8 cellular contexts compared by ENCODE assay signal in the genomic region with DNA sequence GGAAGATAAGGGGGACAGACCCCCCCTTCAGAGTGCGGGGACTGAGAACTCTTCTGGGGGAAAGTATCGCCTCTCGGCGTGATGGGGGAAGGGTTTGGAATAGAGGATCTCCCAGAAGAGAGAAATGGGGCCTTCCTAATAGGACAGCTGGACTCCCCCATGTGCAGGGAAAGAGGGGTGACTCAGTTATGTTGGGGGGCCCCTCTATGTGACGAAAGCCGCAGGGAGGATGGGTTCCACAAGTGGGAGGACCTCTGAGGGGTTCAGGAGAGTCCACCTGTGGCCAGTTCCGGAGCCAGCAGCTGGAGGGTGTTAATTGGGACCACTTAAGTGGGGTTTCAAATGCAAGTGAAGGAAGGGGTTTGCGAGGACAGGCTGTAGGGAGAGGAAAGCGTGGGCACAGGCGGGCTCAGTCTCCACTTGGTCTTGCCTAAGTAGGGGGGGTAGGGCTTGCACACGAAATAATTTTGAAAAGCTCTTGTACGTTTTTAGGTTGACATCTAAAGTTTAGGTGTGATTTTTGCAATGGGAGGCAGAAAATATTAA. TPM values are rescaled to one million over a fixed set of nuclear protein-coding genes. Genes with fewer than 3 reads are reported as not detected.
DNase-seq lines count a peak whose midpoint lies in the region; ATAC-seq and TF ChIP-seq lines count a peak whose summit lies in the region.

No MANE protein-coding gene starts in this region.

- no peaks in the 10 kb centered on the region for H3K27me3 Mint-ChIP-seq in activated naive CD8-positive, alpha-beta T cell

- intact Hi-C loops in lower leg skin (cut with DNase I; ENCODE audit: low total_unique reads) (no loop called here), uterus (cut with DNase I; ENCODE audit: low total_unique reads) (no loop called here), sciatic nerve (cut with DNase I) (no loop called here)

- peaks cover 0 to 27% (median 12%) of the 10 kb centered on the region in 11 experiments; a peak in 13 of 22 replicates for H4K20me1 ChIP-seq in BLaER1 treated with 17β-estradiol and CSF1 and Interleukin-3, amounts not matched to agents 10 nM and 100 nM

- H3K9me3 ChIP-seq in BLaER1 treated with 17β-estradiol and CSF1 and Interleukin-3, amounts not matched to agents 10 nM and 100 nM (replicated peaks in 1 of 11), result no peaks in the 10 kb centered on the region
- no peaks in the 10 kb centered on the region for H3K9me3 ChIP-seq in uterus

- peak overlapping the region; percentile 81 for H3K27ac Mint-ChIP-seq in activated naive CD8-positive, alpha-beta T cell

- WGBS in lower leg skin, 2 donors, result 3 to 42% methylated on average over 10 to 12 of the region's 12 CpGs

- peaks cover 30% of the 10 kb centered on the region for H3K4me1 Mint-ChIP-seq in activated naive CD8-positive, alpha-beta T cell (ENCODE audit: low read depth)

- H3K9me3 Mint-ChIP-seq in activated naive CD8-positive, alpha-beta T cell (ENCODE audit: low read depth), result no peaks in the 10 kb centered on the region

- TF ChIP-seq CTCF in lower leg skin (IDR thresholded peaks at IDR 0.05) (no peak), uterus (IDR thresholded peaks at IDR 0.05) (no peak)

- H3K36me3 Mint-ChIP-seq in activated naive CD8-positive, alpha-beta T cell, result no peaks in the 10 kb centered on the region

- TF ChIP-seq POLR2A in lower leg skin (IDR thresholded peaks at IDR 0.05) (no peak), uterus (IDR thresholded peaks at IDR 0.05) (no peak)

- H3K27me3 ChIP-seq in BLaER1 treated with 17β-estradiol and CSF1 and Interleukin-3, amounts not matched to agents 10 nM and 100 nM, result peaks cover 4 to 78% (median 47%) of the 10 kb centered on the region in 11 experiments; a peak in 21 of 22 replicates
- H3K27me3 ChIP-seq in uterus, result no peaks in the 10 kb centered on the region

- H3K9ac ChIP-seq in BLaER1 treated with 17β-estradiol and CSF1 and Interleukin-3, amounts not matched to agents 10 nM and 100 nM, result peak overlapping the region; percentile 80 to 91 (median 88)

- H3K4me3 Mint-ChIP-seq in activated naive CD8-positive, alpha-beta T cell, result peak overlapping the region; percentile 89

- ATAC-seq in sciatic nerve, result no peak

- peak overlapping the region; percentile 47 to 83 (median 80) for H3K4me2 ChIP-seq in BLaER1 treated with 17β-estradiol and CSF1 and Interleukin-3, amounts not matched to agents 10 nM and 100 nM

- peak overlapping the region; percentile 58 to 78 (median 70) for H3K4me3 ChIP-seq in BLaER1 treated with 17β-estradiol and CSF1 and Interleukin-3, amounts not matched to agents 10 nM and 100 nM
- H3K4me3 ChIP-seq in lower leg skin (ENCODE audit: low read depth, poor library complexity, severe bottlenecking) (peak overlapping the region; percentile 59), uterus (peak overlapping the region; percentile 14 to 61)

- peak overlapping the region; percentile 42 to 92 (median 88); a peak in 21 of 22 replicates for H3K27ac ChIP-seq in BLaER1 treated with 17β-estradiol and CSF1 and Interleukin-3, amounts not matched to agents 10 nM and 100 nM
- H3K27ac ChIP-seq in uterus, result peak overlapping the region in 1 of 2 donors; percentile 89

- DNase-seq in HCEC 1CT (peak; percentile 34), lower leg skin (ENCODE audit: low spot score in 2 of 2) (no peak), uterus (no peak), AML-193 (lab: John Stamatoyannopoulos, UW) (no peak), NCI-H1694 treated with DMSO at 0.1 percent for 48 hours (lab: John Stamatoyannopoulos, UW) (no peak), sciatic nerve (ENCODE audit: low spot score) (no peak)

- peaks cover 10 to 41% (median 26%) of the 10 kb centered on the region in 10 experiments for H3K4me1 ChIP-seq in BLaER1 treated with 17β-estradiol and CSF1 and Interleukin-3, amounts not matched to agents 10 nM and 100 nM
- no peaks in the 10 kb centered on the region for H3K4me1 ChIP-seq in uterus

- peaks cover 0 to 40% (median 34%) of the 10 kb centered on the region in 11 experiments; a peak in 18 of 22 replicates for H3K36me3 ChIP-seq in BLaER1 treated with 17β-estradiol and CSF1 and Interleukin-3, amounts not matched to agents 10 nM and 100 nM
- no peaks in the 10 kb centered on the region for H3K36me3 ChIP-seq in uterus

RNA-seq across cellular contexts. Expression of gene SUV39H1, which starts 0.7 kb away (rescaled TPM):
- total RNA-seq in lower leg skin, result 10 to 100 TPM in 1 of 4 donors, 1 to 10 TPM in 3; 6.7 to 15.0 (median 9.2) TPM
- 1 to 10 TPM in 3 of 4 donors, under 1 TPM in 1; 0.59 to 7.8 (median 3.8) TPM for total RNA-seq in uterus
- 5.3 TPM for total RNA-seq in sciatic nerve

RNA-seq across cellular contexts. Expression of gene WAS, which starts 13.7 kb away (rescaled TPM):
- total RNA-seq in lower leg skin, result 1 to 10 TPM; 1.3 to 4.1 (median 3.2) TPM
- total RNA-seq in uterus, result 10 to 100 TPM in 1 of 4 donors, 1 to 10 TPM in 2, not detected in 1; 1.2 to 20.7 (median 1.9) TPM
- total RNA-seq in sciatic nerve, result 14.4 TPM
